ENCODE assay signal across 11 cellular contexts in the genomic region with DNA sequence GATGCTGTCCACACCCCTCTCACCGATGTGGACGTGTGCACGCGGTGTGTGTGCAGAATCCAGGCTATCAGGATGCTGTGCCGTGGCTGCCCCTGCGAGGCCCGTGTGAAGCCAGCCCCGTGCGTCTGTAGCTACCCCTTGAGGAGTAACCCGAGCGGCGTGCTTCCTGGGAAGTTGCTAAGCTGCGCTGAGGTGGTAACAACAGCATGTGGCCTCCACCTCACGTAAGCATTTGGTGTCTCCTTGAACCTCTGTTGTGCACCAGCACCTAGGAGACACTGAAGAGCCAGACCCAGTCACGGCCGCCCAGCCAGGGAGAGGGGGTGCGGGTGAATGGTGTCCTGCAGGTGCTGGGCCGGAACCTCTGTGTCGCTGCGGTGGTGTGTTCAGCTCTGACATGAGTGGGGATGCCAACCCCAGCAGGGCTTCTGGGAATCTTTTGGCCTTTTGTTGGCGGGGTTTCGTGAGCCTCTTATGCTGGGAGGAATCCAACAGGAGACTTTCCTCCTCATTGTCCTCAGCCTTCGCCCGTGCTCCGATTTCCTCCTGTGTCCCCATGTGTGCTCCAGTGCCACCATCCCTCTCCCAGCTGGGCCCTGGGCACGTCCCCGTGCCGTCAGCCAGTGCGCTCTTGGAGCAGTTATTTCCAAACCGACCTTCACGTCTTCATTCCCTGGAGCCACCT.
DNase-seq lines count a peak whose midpoint lies in the region; ATAC-seq, FAIRE-seq and TF ChIP-seq lines count a peak whose summit lies in the region.
"Had no signal": no experiment of that assay in that cellular context is flagged by ENCODE, and none has a peak within 500 bp of the region (broad histone marks: within the 10 kb centered on the region; RNA-seq: fewer than 3 reads in every experiment).

No MANE protein-coding gene starts in this region.

- H3K4ac ChIP-seq in mesendoderm (ENCODE audit: low read depth, low read length) = no peak overlapping the region

- H3K9me3 ChIP-seq in HUES64 (ENCODE audit: insufficient read depth, low read depth, low read length) (no peaks in the 10 kb centered on the region), K562 (replicated peaks; ENCODE audit: control insufficient read depth, insufficient read depth, low read depth, low read length) (no peaks in the 10 kb centered on the region), stomach (no peaks in the 10 kb centered on the region)

- H3K4me3 Mint-ChIP-seq in stimulated activated memory B cell treated with anti-CD40 and anti-IgM and Interleukin-4, amounts not matched to agents 10 μg/mL and 1 μg/mL and 100 μg/mL, for 72 hours = no peak overlapping the region
- H3K4me3 Mint-ChIP-seq: activated naive CD4-positive, alpha-beta T cell treated with anti-CD3 and anti-CD28 coated beads, Interleukin-2, amount 50 U/mL, for 24 hours; memory B cell had no signal

- no peak overlapping the region for H3K4me3 ChIP-seq in HUES64 (ENCODE audit: low read length)
- no peak overlapping the region for H3K4me3 ChIP-seq in K562
- no peak overlapping the region for H3K4me3 ChIP-seq in stomach
- H3K4me3 ChIP-seq in mesendoderm (ENCODE audit: low read length) = no peak overlapping the region
- H3K4me3 ChIP-seq: dorsolateral prefrontal cortex had no signal

- H2BK5ac ChIP-seq in mesendoderm (ENCODE audit: low read length) = no peak overlapping the region

- H3K9me1 ChIP-seq in K562 (ENCODE audit: control insufficient read depth, insufficient read depth, low read length) = peaks cover 9% of the 10 kb centered on the region

- TF ChIP-seq RAD21 in K562 (CRISPR knock-in tag; conservative IDR thresholded peaks at IDR 0.05 in 1 of 2, IDR thresholded peaks at IDR 0.05 in 1 of 2) = no peak

- in situ Hi-C loops in K562 (cut with MboI) = no loop called here

- H3K27ac ChIP-seq in HUES64 (ENCODE audit: low read depth, low read length) (0 out of 2 replicates have a peak overlapping the region, but pooled peaks have one; percentile 10), K562 (ENCODE audit: extremely low read depth, low read depth, low read length) (peak overlapping the region; percentile 74), stomach (peak overlapping the region in 3 of 5 donors; percentile 42 to 66 (median 48)), mesendoderm (ENCODE audit: low read depth, low read length) (no peak overlapping the region)

- H2BK15ac ChIP-seq in mesendoderm (replicated peaks; ENCODE audit: low read depth) = no peak overlapping the region

- H4K8ac ChIP-seq in mesendoderm (ENCODE audit: low read depth, low read length) = no peak overlapping the region

- no peak overlapping the region for H3K27ac Mint-ChIP-seq in stimulated activated memory B cell treated with anti-CD40 and anti-IgM and Interleukin-4, amounts not matched to agents 10 μg/mL and 1 μg/mL and 100 μg/mL, for 72 hours
- H3K27ac Mint-ChIP-seq: activated naive CD4-positive, alpha-beta T cell treated with anti-CD3 and anti-CD28 coated beads, Interleukin-2, amount 50 U/mL, for 24 hours; memory B cell had no signal

- H4K20me1 ChIP-seq in K562 (replicated peaks; ENCODE audit: control insufficient read depth, insufficient read depth, low read length) = no peaks in the 10 kb centered on the region

- H3K56ac ChIP-seq in mesendoderm (ENCODE audit: low read length) = no peak overlapping the region

- TF ChIP-seq POLR2A in K562 (conservative IDR thresholded peaks at IDR 0.05) = no peak; the same call in 1 of the 2 replicates
- no peak for TF ChIP-seq POLR2A in stomach (IDR thresholded peaks at IDR 0.05)

- TF ChIP-seq EP300 in K562 (IDR thresholded peaks at IDR 0.05; ENCODE audit: low read length) (no peak), stomach (IDR thresholded peaks at IDR 0.05) (no peak)

- no TSS peak for BruUV-seq in K562 (replicated peaks; lab: Mats Ljungman, UMichigan)

- ATAC-seq in K562 (no peak), left colon (peak; percentile 6), HG03135 (IDR thresholded peaks at IDR 0.05; ENCODE audit: unreplicated experiment) (no peak)
- ATAC-seq in stimulated activated memory B cell treated with anti-CD40 and anti-IgM and Interleukin-4, amounts not matched to agents 10 μg/mL and 1 μg/mL and 100 μg/mL, for 72 hours = no peak

- no peaks in the 10 kb centered on the region for H3K9me3 Mint-ChIP-seq in stimulated activated memory B cell treated with anti-CD40 and anti-IgM and Interleukin-4, amounts not matched to agents 10 μg/mL and 1 μg/mL and 100 μg/mL, for 72 hours
- H3K9me3 Mint-ChIP-seq: activated naive CD4-positive, alpha-beta T cell treated with anti-CD3 and anti-CD28 coated beads, Interleukin-2, amount 50 U/mL, for 24 hours; memory B cell had no signal

- peaks cover 56% of the 10 kb centered on the region for H3K36me3 Mint-ChIP-seq in stimulated activated memory B cell treated with anti-CD40 and anti-IgM and Interleukin-4, amounts not matched to agents 10 μg/mL and 1 μg/mL and 100 μg/mL, for 72 hours

- H3K27me3 ChIP-seq in HUES64 (ENCODE audit: insufficient read depth, low read length) (no peaks in the 10 kb centered on the region), K562 (ENCODE audit: control insufficient read depth in 2 of 2, insufficient read depth in 2 of 2, low read length in 2 of 2) (no peaks in the 10 kb centered on the region), stomach (no peaks in the 10 kb centered on the region), mesendoderm (ENCODE audit: insufficient read depth, low read length, poor library complexity) (no peaks in the 10 kb centered on the region)
- H3K27me3 ChIP-seq: dorsolateral prefrontal cortex had no signal

- CTCF ChIA-PET in K562 (lab: Yijun Ruan, JAX; ENCODE audit: low intra/inter-chr PET ratio) = no interaction called here

- POLR2A ChIA-PET in K562 (lab: Yijun Ruan, JAX) = interaction anchor here (0.9 to 1.8 kb wide), 2 partner anchors 15 to 58 kb away, joined by 3 to 5 read pairs; no protein-coding TSS in a partner anchor

- H3K4me2 ChIP-seq in K562 (ENCODE audit: insufficient read depth, low read length) = peak overlapping the region; percentile 75; the same call in 1 of the 2 replicates
- no peak overlapping the region for H3K4me2 ChIP-seq in mesendoderm (ENCODE audit: low read length)

- H3K36me3 ChIP-seq in HUES64 (ENCODE audit: insufficient read depth, low read length) = peaks cover 73% of the 10 kb centered on the region
- peaks cover 53% of the 10 kb centered on the region; the same call in 2 of the 3 replicates for H3K36me3 ChIP-seq in K562 (ENCODE audit: control insufficient read depth, insufficient read depth, low read length)
- peaks cover 15 to 69% (median 65%) of the 10 kb centered on the region in 4 donors for H3K36me3 ChIP-seq in stomach
- H3K36me3 ChIP-seq in mesendoderm (ENCODE audit: control insufficient read depth, insufficient read depth, low read length) = peaks cover 2% of the 10 kb centered on the region

- TF ChIP-seq CTCF in K562 (IDR thresholded peaks at IDR 0.05 in 2 of 3, conservative IDR thresholded peaks at IDR 0.05 in 1 of 3; ENCODE audit: insufficient read depth in 2 of 3, low read depth in 1 of 3, low read length in 3 of 3) (no peak), stomach (IDR thresholded peaks at IDR 0.05) (no peak)

- peaks cover 16% of the 10 kb centered on the region for H3K79me1 ChIP-seq in mesendoderm (ENCODE audit: low read length)

- H3K9ac ChIP-seq in HUES64 (ENCODE audit: low read depth, low read length) (no peak overlapping the region; the same call in 1 of the 2 replicates), K562 (ENCODE audit: insufficient read depth in 1 of 2, low read depth in 2 of 2, low read length in 2 of 2) (peak overlapping the region; percentile 53 to 74), mesendoderm (ENCODE audit: low read length) (no peak overlapping the region)

- WGBS in HUES64 = 96% methylated on average over 31 of the region's 31 CpGs
- whole genome bisulfite sequencing in K562 (ENCODE audit: insufficient coverage, low coverage, missing lambda C conversion rate) = 91% methylated on average over 31 of the region's 31 CpGs
- 95 to 98% (median 95%) methylated on average over 23 to 31 of the region's 31 CpGs for WGBS in stomach, 5 donors
- WGBS in mesendoderm (ENCODE audit: extremely low coverage, insufficient coverage, low lambda C conversion rate) = no CpG with 5 or more reads among the region's 31 CpGs

- H3K4me1 ChIP-seq in HUES64 (ENCODE audit: insufficient read depth, low read length) = 0 out of 2 replicates have a peak, but pooled peaks cover 2% of the 10 kb centered on the region
- peaks cover 27 to 61% of the 10 kb centered on the region in 2 experiments; a peak in 4 of 5 replicates for H3K4me1 ChIP-seq in K562 (replicated peaks in 1 of 2; ENCODE audit: control insufficient read depth in 2 of 2, insufficient read depth in 2 of 2, low read length in 2 of 2)
- H3K4me1 ChIP-seq in stomach = peaks cover 0 to 33% (median 16%) of the 10 kb centered on the region in 4 donors
- no peaks in the 10 kb centered on the region for H3K4me1 ChIP-seq in mesendoderm (ENCODE audit: control insufficient read depth, low read depth, low read length)

- H4K5ac ChIP-seq in mesendoderm (ENCODE audit: low read length) = no peak overlapping the region

- no peak for FAIRE-seq in K562 (lab: Jason Lieb, UNC)

- H3K18ac ChIP-seq in mesendoderm (ENCODE audit: low read length) = no peak overlapping the region

- intact Hi-C loops in K562 (cut with micrococcal nuclease) = loop anchor here (5.0 kb wide), 1 partner anchor 100 kb away; no protein-coding TSS in a partner anchor
- intact Hi-C loops in left colon (cut with DNase I, micrococcal nuclease) = no loop called here
- intact Hi-C loops in stomach (cut with DNase I; ENCODE audit: low total_unique reads) = no loop called here

- H3K4me1 Mint-ChIP-seq in stimulated activated memory B cell treated with anti-CD40 and anti-IgM and Interleukin-4, amounts not matched to agents 10 μg/mL and 1 μg/mL and 100 μg/mL, for 72 hours = peaks cover 13% of the 10 kb centered on the region

- no peak for DNase-seq in K562 (ENCODE audit: extremely low read depth in 1 of 4, low spot score in 3 of 4)
- no peak for DNase-seq in left colon
- DNase-seq in stomach = no peak
- no peak for DNase-seq in mesendoderm
- DNase-seq: MV-4-11 had no signal

- H3K27me3 Mint-ChIP-seq in stimulated activated memory B cell treated with anti-CD40 and anti-IgM and Interleukin-4, amounts not matched to agents 10 μg/mL and 1 μg/mL and 100 μg/mL, for 72 hours = no peaks in the 10 kb centered on the region
- H3K27me3 Mint-ChIP-seq: activated naive CD4-positive, alpha-beta T cell treated with anti-CD3 and anti-CD28 coated beads, Interleukin-2, amount 50 U/mL, for 24 hours; memory B cell had no signal

- H2AK5ac ChIP-seq in mesendoderm (ENCODE audit: low read length) = no peak overlapping the region

- H2BK120ac ChIP-seq in mesendoderm (ENCODE audit: low read depth, low read length) = no peak overlapping the region

- H2AFZ ChIP-seq in K562 (ENCODE audit: low read depth, low read length) = peak overlapping the region; percentile 52; the same call in 1 of the 2 replicates

- H3K79me2 ChIP-seq in K562 (ENCODE audit: control insufficient read depth, insufficient read depth, low read length) (peaks cover 44% of the 10 kb centered on the region), mesendoderm (ENCODE audit: control insufficient read depth, insufficient read depth, low read length) (peaks cover 27% of the 10 kb centered on the region)

- H3K23ac ChIP-seq in mesendoderm (ENCODE audit: low read length) = no peak overlapping the region

TF ChIP-seq in K562, 482 proteins besides CTCF, POLR2A, EP300 and RAD21 (continues in another document):
- TF ChIP-seq ZNF23 (CRISPR knock-in tag; IDR thresholded peaks at IDR 0.05) = no peak

Comparison
In these comparisons a context has a peak if more than half of its experiments do, and no peak if none do; other contexts are left out.
1. H3K9ac ChIP-seq: peak in K562 (2 of 2); none in HUES64 (single experiment) and mesendoderm (single experiment).